10 cellular contexts compared by ENCODE assay signal in genomic region chr12:67042697-67043131, GRCh38.
DNase-seq lines count a peak whose midpoint lies in the region; FAIRE-seq and TF ChIP-seq lines count a peak whose summit lies in the region.
"Had no signal": no experiment of that assay in that cellular context is flagged by ENCODE, and none has a peak within 500 bp of the region (broad histone marks: within the 10 kb centered on the region; RNA-seq: fewer than 3 reads in every experiment).

No MANE protein-coding gene starts in this region.

- H3K4me1 ChIP-seq in HEK293 (ENCODE audit: control insufficient read depth, insufficient read depth, low read length) = peaks cover 76% of the 10 kb centered on the region
- no peaks in the 10 kb centered on the region for H3K4me1 ChIP-seq in endothelial cell of umbilical vein (ENCODE audit: control insufficient read depth, extremely low read depth, insufficient read depth, low read length)
- H3K4me1 ChIP-seq in rectal smooth muscle tissue (ENCODE audit: control insufficient read depth, insufficient read depth, low read length) = peaks cover 27% of the 10 kb centered on the region
- no peaks in the 10 kb centered on the region for H3K4me1 ChIP-seq in uterus
- H3K4me1 ChIP-seq: tibial nerve had no signal

- H3K9me3 ChIP-seq in HEK293 (ENCODE audit: control insufficient read depth, insufficient read depth, low read depth, low read length) (no peaks in the 10 kb centered on the region), endothelial cell of umbilical vein (replicated peaks; ENCODE audit: control insufficient read depth, insufficient read depth, low read length) (no peaks in the 10 kb centered on the region), uterus (no peaks in the 10 kb centered on the region)
- H3K9me3 ChIP-seq: tibial nerve had no signal

- DNase-seq in NCI-H345 (lab: John Stamatoyannopoulos, UW) (peak; percentile 98), endothelial cell of umbilical vein (ENCODE audit: low read depth, low spot score) (no peak), 8988T (no peak), inferior parietal cortex (ENCODE audit: extremely low spot score) (no peak), uterus (no peak), DMS114 treated with DMSO at 0.1 percent for 48 hours (lab: John Stamatoyannopoulos, UW; ENCODE audit: unreplicated experiment) (no peak)
- DNase-seq: amygdala had no signal

- H3K4me2 ChIP-seq in endothelial cell of umbilical vein (ENCODE audit: insufficient read depth, low read length) = no peak overlapping the region

- TF ChIP-seq CTCF in HEK293 (tag by site-specific recombination; IDR thresholded peaks at IDR 0.05) (no peak), endothelial cell of umbilical vein (IDR thresholded peaks at IDR 0.05; ENCODE audit: extremely low read depth in 1 of 2, insufficient read depth in 1 of 2, low read depth in 1 of 2, low read length in 2 of 2) (no peak), uterus (IDR thresholded peaks at IDR 0.05) (no peak)

- no peak for TF ChIP-seq POLR2A in endothelial cell of umbilical vein (IDR thresholded peaks at IDR 0.05; ENCODE audit: low read depth, low read length)
- TF ChIP-seq POLR2A in uterus (IDR thresholded peaks at IDR 0.05) = no peak

- H3K9me1 ChIP-seq in endothelial cell of umbilical vein (replicated peaks; ENCODE audit: control insufficient read depth, extremely low read depth, insufficient read depth, low read length) = no peaks in the 10 kb centered on the region

- BruUV-seq in endothelial cell of umbilical vein (replicated peaks; lab: Mats Ljungman, UMichigan) = no TSS peak

- POLR2A ChIA-PET in HEK293 (lab: Yijun Ruan, JAX) = interaction anchor here (0.8 kb wide), 1 partner anchor 226 kb away, joined by 3 read pairs; no protein-coding TSS in a partner anchor
- POLR2A ChIA-PET in endothelial cell of umbilical vein (lab: Charles Lee) = no interaction called here

- H2AFZ ChIP-seq in endothelial cell of umbilical vein (ENCODE audit: low read depth, low read length) = no peak overlapping the region

- no peaks in the 10 kb centered on the region for H4K20me1 ChIP-seq in endothelial cell of umbilical vein (replicated peaks; ENCODE audit: control insufficient read depth, extremely low read depth, insufficient read depth, low read length)

- intact Hi-C loops in endothelial cell of umbilical vein (cut with micrococcal nuclease) = no loop called here
- intact Hi-C loops in uterus (cut with DNase I; ENCODE audit: low total_unique reads) = no loop called here

- H3K4me3 ChIP-seq in HEK293 (ENCODE audit: low read depth, low read length) (no peak overlapping the region), endothelial cell of umbilical vein (replicated peaks in 1 of 3; ENCODE audit: insufficient read depth in 1 of 3, low read depth in 1 of 3, low read length in 3 of 3) (no peak overlapping the region), rectal smooth muscle tissue (ENCODE audit: low read length) (no peak overlapping the region), uterus (no peak overlapping the region)
- H3K4me3 ChIP-seq: tibial nerve had no signal

- CTCF ChIA-PET in HEK293 (lab: Yijun Ruan, JAX) (interaction anchor here (0.9 kb wide), 1 partner anchor 17 kb away, joined by 3 read pairs; no protein-coding TSS in a partner anchor), endothelial cell of umbilical vein (lab: Charles Lee) (interaction anchor here (1.5 kb wide), 1 partner anchor 17 kb away, joined by 5 read pairs; no protein-coding TSS in a partner anchor)

- dilution Hi-C loops in endothelial cell of umbilical vein (cut with MboI; ENCODE audit: extremely low pct_ligation_motif_present, low sequenced_read_pairs) = no loop called here

- H3K27me3 ChIP-seq in endothelial cell of umbilical vein (ENCODE audit: control insufficient read depth in 2 of 2, insufficient read depth in 2 of 2, low read length in 2 of 2) (no peaks in the 10 kb centered on the region), rectal smooth muscle tissue (ENCODE audit: control insufficient read depth, insufficient read depth, low read length) (no peaks in the 10 kb centered on the region), uterus (no peaks in the 10 kb centered on the region)
- H3K27me3 ChIP-seq: tibial nerve had no signal

- H3K36me3 ChIP-seq in HEK293 (ENCODE audit: control insufficient read depth in 2 of 2, insufficient read depth in 1 of 2, low read length in 2 of 2) (no peaks in the 10 kb centered on the region), endothelial cell of umbilical vein (ENCODE audit: control insufficient read depth in 2 of 2, extremely low read depth in 1 of 2, insufficient read depth in 2 of 2, low read length in 2 of 2) (no peaks in the 10 kb centered on the region), rectal smooth muscle tissue (ENCODE audit: control insufficient read depth, insufficient read depth, low read length) (no peaks in the 10 kb centered on the region), uterus (no peaks in the 10 kb centered on the region)
- H3K36me3 ChIP-seq: tibial nerve had no signal

- no peak for FAIRE-seq in endothelial cell of umbilical vein (lab: Jason Lieb, UNC)

- H3K27ac ChIP-seq in HEK293 (ENCODE audit: extremely low read depth, low read depth, low read length) (peak overlapping the region; percentile 29; the same call in 1 of the 2 replicates), endothelial cell of umbilical vein (ENCODE audit: insufficient read depth, low read depth, low read length) (no peak overlapping the region), rectal smooth muscle tissue (ENCODE audit: low read depth, low read length) (peak overlapping the region; percentile 58), uterus (no peak overlapping the region)
- H3K27ac ChIP-seq: tibial nerve had no signal

- H3K79me2 ChIP-seq in endothelial cell of umbilical vein (ENCODE audit: control insufficient read depth, insufficient read depth, low read length) = no peaks in the 10 kb centered on the region

- H3K9ac ChIP-seq in endothelial cell of umbilical vein (replicated peaks; ENCODE audit: extremely low read depth, insufficient read depth, low read length) (no peak overlapping the region), rectal smooth muscle tissue (ENCODE audit: low read length) (no peak overlapping the region)

TF ChIP-seq in HEK293, 187 proteins besides CTCF, POLR2A, EP300 and RAD21 (continues in another document):
- no peak for TF ChIP-seq ZNF214 (tag by site-specific recombination; IDR thresholded peaks at IDR 0.05; ENCODE audit: borderline replicate concordance)
- TF ChIP-seq, protein P1, sequence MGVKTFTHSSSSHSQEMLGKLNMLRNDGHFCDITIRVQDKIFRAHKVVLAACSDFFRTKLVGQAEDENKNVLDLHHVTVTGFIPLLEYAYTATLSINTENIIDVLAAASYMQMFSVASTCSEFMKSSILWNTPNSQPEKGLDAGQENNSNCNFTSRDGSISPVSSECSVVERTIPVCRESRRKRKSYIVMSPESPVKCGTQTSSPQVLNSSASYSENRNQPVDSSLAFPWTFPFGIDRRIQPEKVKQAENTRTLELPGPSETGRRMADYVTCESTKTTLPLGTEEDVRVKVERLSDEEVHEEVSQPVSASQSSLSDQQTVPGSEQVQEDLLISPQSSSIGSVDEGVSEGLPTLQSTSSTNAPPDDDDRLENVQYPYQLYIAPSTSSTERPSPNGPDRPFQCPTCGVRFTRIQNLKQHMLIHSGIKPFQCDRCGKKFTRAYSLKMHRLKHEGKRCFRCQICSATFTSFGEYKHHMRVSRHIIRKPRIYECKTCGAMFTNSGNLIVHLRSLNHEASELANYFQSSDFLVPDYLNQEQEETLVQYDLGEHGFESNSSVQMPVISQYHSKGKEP (tag by site-specific recombination; IDR thresholded peaks at IDR 0.05) = peak; percentile 64
- TF ChIP-seq ZEB2 (tag by site-specific recombination; IDR thresholded peaks at IDR 0.05) = peak; percentile 89
- TF ChIP-seq ZNF558 (tag by site-specific recombination; IDR thresholded peaks at IDR 0.05) = peak; percentile 21; the same call in 1 of the 2 replicates
- TF ChIP-seq WT1 (tag by site-specific recombination; IDR thresholded peaks at IDR 0.05) = peak; percentile 46

TF ChIP-seq in endothelial cell of umbilical vein, 7 proteins besides CTCF, POLR2A, EP300 and RAD21:
- peak; percentile 23 for TF ChIP-seq JUN (IDR thresholded peaks at IDR 0.05; ENCODE audit: borderline replicate concordance, insufficient read depth, insufficient read length, low read depth)
- TF ChIP-seq POLR2AphosphoS5 (IDR thresholded peaks at IDR 0.05; ENCODE audit: insufficient read depth, low read depth, low read length) = no peak
- TF ChIP-seq GATA2 (IDR thresholded peaks at IDR 0.05; ENCODE audit: insufficient read depth, insufficient read length, low read depth, low read length) = no peak

Comparison
In these comparisons a context has a peak if more than half of its experiments do, and no peak if none do; other contexts are left out.
1. H3K27ac ChIP-seq: peak in HEK293 (single experiment) and rectal smooth muscle tissue (single experiment); none in endothelial cell of umbilical vein (single experiment) and uterus (0 of 2).